In genomic region chr13:20492641-20493040, GRCh38 we compare ENCODE assay signal across 8 cellular contexts. TPM values are rescaled to one million over a fixed set of nuclear protein-coding genes. Genes with fewer than 3 reads are reported as not detected.
A peak's percentile ranks its signal among the peaks of the same experiment; 100 is the strongest.
DNase-seq lines count a peak whose midpoint lies in the region; ATAC-seq and TF ChIP-seq lines count a peak whose summit lies in the region.

No MANE protein-coding gene starts in this region.

- TF ChIP-seq CTCF in GM12864 (IDR thresholded peaks at IDR 0.05; ENCODE audit: low read depth, low read length, missing control alignments) = peak; percentile 60
- peak; percentile 73 for TF ChIP-seq CTCF in retinal pigment epithelial cell (conservative IDR thresholded peaks at IDR 0.05; ENCODE audit: low read depth, low read length)

- ATAC-seq in GM18511 (IDR thresholded peaks at IDR 0.05; ENCODE audit: unreplicated experiment) = no peak

- DNase-seq in A172 (ENCODE audit: low spot score) (peak; percentile 52), GM12864 (ENCODE audit: low read depth) (no peak), SKM-1 (lab: John Stamatoyannopoulos, UW; ENCODE audit: unreplicated experiment) (peak; percentile 31), retinal pigment epithelial cell (ENCODE audit: low read depth) (no peak), globus pallidus (ENCODE audit: low spot score) (no peak), NCI-H2196 (lab: John Stamatoyannopoulos, UW; ENCODE audit: unreplicated experiment) (no peak)
- peak; percentile 23 for DNase-seq in effector CD4-positive, alpha-beta T cell

- H3K4me3 ChIP-seq in GM12864 (ENCODE audit: low read depth, low read length) (no peak overlapping the region), retinal pigment epithelial cell (ENCODE audit: low read length) (no peak overlapping the region)

RNA-seq across cellular contexts. Expression of gene CRYL1, which starts 33.0 kb away (rescaled TPM):
- total RNA-seq in A172 (2014; rRNA removed; shearing (Covaris generic)) = 8.0 and 10.5 TPM in 2 replicates

Comparison
In these comparisons a context has a peak if more than half of its experiments do, and no peak if none do; other contexts are left out.
1. DNase-seq: peak in A172 (single experiment), SKM-1 (single experiment) and effector CD4-positive, alpha-beta T cell (single experiment); none in GM12864 (single experiment), retinal pigment epithelial cell (single experiment), globus pallidus (single experiment) and NCI-H2196 (single experiment).